ENCODE assay signal across 1 cellular context in the genomic region with DNA sequence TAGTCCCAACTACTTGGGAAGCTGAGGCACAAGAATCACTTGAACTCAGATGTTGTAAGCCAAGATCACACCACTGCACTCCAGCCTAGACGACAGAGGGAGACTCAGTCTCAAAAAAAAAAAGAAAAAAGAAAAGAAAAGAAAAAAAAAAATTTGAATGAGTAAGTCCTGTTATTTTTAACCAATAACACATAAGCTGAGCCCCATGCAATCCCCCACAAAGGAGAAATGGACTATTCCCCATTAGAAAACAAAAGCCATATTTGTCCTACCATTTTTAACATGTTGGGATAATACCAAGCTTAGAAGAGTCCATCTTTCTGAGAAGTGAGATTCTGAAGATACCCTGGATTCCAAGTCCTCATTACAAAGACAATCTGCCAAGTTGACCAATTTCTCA.
A peak's percentile ranks its signal among the peaks of the same experiment; 100 is the strongest.
TF ChIP-seq lines count a peak whose summit lies in the region.

No MANE protein-coding gene starts in this region.

TF ChIP-seq in HEK293, 187 proteins besides CTCF, POLR2A, EP300 and RAD21 (continued from another document):
- TF ChIP-seq, protein P1, sequence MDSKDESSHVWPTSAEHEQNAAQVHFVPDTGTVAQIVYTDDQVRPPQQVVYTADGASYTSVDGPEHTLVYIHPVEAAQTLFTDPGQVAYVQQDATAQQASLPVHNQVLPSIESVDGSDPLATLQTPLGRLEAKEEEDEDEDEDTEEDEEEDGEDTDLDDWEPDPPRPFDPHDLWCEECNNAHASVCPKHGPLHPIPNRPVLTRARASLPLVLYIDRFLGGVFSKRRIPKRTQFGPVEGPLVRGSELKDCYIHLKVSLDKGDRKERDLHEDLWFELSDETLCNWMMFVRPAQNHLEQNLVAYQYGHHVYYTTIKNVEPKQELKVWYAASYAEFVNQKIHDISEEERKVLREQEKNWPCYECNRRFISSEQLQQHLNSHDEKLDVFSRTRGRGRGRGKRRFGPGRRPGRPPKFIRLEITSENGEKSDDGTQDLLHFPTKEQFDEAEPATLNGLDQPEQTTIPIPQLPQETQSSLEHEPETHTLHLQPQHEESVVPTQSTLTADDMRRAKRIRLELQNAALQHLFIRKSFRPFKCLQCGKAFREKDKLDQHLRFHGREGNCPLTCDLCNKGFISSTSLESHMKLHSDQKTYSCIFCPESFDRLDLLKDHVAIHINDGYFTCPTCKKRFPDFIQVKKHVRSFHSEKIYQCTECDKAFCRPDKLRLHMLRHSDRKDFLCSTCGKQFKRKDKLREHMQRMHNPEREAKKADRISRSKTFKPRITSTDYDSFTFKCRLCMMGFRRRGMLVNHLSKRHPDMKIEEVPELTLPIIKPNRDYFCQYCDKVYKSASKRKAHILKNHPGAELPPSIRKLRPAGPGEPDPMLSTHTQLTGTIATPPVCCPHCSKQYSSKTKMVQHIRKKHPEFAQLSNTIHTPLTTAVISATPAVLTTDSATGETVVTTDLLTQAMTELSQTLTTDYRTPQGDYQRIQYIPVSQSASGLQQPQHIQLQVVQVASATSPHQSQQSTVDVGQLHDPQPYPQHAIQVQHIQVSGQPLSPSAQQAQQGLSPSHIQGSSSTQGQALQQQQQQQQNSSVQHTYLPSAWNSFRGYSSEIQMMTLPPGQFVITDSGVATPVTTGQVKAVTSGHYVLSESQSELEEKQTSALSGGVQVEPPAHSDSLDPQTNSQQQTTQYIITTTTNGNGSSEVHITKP (tag by site-specific recombination; IDR thresholded peaks at IDR 0.05) = peak; percentile 63
